ENCODE assay signal across 1 cellular context in the genomic region with DNA sequence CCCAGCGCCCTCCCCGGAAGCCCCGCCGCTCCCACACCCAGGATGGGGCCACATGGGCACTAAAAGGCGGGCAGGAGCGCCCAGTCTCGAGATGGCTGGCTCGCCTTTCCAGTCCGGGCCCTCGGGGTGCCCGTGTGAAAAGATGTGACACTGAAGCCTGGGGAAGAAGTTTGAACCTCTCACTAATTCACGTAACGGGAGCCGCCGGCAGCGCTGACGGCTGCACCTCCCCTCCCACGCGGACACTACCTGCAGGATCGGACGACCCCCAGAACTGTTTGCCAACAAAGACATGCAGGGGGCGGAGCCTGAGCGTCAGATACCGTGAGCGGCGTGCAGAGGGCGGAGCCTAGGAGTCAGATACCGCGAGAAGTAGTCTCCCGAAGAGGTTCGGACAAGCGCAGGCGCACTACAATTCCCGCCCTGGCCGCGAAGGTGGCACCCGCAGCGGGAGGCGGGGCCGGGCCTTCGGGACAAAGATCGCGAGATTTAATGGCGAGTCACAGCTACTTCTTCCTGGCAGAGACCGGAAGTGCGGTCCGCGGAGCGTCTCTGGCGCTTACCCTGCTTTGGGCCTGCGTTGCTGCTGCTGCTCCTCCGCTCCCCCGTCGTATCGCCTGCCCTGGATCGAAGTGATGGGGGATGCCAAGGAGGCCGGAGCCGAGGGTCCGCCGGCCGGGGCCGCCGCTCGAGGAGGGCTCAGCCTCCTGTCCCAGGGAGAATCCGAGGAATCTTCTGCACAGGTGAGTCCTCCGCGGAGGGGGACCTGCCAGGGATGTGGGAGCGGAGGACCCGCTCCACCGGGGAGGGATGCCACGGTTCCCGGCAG.
TF ChIP-seq lines count a peak whose summit lies in the region.

A gene with protein sequence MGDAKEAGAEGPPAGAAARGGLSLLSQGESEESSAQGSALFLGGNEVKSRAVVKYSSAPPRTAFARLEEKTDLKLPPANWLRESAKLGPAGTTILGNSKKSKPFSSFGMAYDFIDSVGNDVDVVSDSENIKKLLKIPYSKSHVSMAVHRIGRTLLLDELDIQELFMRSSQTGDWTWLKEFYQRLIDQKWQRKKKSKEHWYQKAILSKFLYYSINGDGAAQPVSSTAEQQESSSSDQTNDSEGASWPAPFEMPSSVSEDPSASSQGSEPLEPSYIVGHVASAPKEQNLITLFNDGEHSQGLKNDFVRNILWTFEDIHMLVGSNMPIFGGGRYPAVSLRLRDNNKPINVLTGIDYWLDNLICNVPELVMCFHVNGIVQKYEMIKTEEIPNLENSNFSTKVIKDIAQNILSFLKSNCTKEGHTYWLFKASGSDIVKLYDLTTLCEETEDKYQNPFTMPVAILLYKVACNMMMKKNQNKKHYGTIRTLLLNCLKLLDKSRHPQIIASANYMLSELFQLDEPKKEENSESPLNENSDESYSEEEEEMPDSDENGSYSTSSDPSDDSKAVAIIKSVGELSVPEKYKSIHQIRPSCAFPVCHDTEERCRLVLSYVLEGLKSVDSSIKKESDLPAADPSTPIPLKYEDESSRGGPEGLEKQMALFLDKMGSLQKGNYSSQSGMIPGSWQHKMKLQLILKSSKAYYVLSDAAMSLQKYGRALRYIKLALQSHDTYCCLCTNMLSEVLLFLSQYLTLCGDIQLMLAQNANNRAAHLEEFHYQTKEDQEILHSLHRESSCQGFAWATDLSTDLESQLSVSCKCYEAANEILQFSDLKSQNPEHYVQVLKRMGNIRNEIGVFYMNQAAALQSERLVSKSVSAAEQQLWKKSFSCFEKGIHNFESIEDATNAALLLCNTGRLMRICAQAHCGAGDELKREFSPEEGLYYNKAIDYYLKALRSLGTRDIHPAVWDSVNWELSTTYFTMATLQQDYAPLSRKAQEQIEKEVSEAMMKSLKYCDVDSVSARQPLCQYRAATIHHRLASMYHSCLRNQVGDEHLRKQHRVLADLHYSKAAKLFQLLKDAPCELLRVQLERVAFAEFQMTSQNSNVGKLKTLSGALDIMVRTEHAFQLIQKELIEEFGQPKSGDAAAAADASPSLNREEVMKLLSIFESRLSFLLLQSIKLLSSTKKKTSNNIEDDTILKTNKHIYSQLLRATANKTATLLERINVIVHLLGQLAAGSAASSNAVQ (plus strand): TSS at position 537 of the 829 bp plus-strand sequence. CDS start 99 bp downstream, at position 636.

TF ChIP-seq in HepG2, 621 proteins besides CTCF, POLR2A, EP300 and RAD21 (continued from another document and continues in another):
- TF ChIP-seq, protein P1, sequence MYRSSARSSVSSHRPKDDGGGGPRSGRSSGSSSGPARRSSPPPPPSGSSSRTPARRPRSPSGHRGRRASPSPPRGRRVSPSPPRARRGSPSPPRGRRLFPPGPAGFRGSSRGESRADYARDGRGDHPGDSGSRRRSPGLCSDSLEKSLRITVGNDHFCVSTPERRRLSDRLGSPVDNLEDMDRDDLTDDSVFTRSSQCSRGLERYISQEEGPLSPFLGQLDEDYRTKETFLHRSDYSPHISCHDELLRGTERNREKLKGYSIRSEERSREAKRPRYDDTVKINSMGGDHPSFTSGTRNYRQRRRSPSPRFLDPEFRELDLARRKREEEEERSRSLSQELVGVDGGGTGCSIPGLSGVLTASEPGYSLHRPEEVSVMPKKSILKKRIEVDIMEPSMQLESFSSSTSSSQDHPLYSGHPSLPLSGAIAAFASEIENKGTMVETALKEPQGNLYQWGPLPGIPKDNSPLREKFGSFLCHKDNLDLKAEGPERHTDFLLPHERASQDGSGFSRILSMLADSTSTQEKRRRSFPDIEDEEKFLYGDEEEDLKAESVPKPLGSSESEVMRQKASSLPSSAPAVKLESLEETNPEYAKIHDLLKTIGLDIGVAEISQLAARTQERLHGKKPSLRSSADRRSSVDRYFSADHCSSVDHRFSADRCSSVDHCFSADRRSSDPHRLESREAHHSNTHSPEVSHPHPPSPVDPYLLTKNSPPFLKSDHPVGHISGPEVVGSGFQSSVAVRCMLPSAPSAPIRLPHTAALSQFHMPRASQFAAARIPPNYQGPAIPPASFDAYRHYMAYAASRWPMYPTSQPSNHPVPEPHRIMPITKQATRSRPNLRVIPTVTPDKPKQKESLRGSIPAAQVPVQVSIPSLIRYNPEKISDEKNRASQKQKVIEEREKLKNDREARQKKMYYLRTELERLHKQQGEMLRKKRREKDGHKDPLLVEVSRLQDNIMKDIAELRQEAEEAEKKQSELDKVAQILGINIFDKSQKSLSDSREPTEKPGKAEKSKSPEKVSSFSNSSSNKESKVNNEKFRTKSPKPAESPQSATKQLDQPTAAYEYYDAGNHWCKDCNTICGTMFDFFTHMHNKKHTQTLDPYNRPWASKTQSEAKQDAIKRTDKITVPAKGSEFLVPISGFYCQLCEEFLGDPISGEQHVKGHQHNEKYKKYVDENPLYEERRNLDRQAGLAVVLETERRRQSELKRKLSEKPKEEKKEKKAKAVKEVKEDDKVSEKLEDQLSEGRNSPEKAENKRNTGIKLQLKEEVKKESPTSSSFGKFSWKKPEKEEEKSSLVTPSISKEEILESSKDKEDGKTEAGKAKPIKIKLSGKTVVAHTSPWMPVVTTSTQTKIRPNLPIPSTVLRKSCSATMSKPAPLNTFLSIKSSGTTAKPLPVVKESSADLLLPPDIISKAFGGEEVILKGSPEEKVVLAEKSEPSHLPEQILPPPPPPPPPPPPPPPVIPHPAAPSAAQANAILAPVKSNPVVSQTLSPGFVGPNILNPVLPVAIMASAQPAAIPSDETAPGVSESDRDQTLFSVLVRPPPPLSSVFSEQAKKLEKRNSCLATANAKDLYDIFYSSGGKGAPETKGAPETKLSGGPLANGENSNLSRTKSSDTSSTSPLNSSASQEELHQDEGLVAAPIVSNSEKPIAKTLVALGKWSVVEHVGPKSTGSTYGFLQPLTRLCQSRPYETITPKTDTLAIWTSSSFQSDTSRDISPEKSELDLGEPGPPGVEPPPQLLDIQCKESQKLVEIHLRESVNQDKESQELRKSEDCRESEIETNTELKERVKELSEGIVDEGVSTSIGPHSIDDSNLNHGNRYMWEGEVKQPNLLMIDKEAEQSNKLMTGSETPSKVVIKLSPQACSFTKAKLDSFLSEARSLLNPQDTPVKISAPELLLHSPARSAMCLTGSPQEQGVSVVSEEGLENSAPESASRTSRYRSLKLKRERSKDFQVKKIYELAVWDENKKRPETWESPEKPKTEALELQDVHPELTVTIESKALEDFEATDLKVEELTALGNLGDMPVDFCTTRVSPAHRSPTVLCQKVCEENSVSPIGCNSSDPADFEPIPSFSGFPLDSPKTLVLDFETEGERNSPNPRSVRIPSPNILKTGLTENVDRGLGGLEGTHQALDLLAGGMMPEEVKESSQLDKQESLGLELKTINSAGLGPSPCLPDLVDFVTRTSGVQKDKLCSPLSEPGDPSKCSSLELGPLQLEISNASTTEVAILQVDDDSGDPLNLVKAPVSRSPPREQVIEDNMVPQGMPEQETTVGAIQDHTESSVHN (CRISPR knock-in tag; IDR thresholded peaks at IDR 0.05): no peak; the same call in 1 of the 2 replicates
- TF ChIP-seq RBM39 (IDR thresholded peaks at IDR 0.05; ENCODE audit: low read depth, low read length, poor library complexity, severe bottlenecking) (no peak), KLF6 (CRISPR knock-in tag; IDR thresholded peaks at IDR 0.05) (0 out of 2 replicates have a peak, but pooled peaks have one; percentile 13), ZNF253 (CRISPR knock-in tag; IDR thresholded peaks at IDR 0.05; ENCODE audit: borderline replicate concordance) (peak; percentile 81), ZNF225 (CRISPR knock-in tag; IDR thresholded peaks at IDR 0.05) (peak; percentile 18), HOXA9 (CRISPR knock-in tag; IDR thresholded peaks at IDR 0.05; ENCODE audit: borderline replicate concordance) (peak; percentile 88), RFXANK (CRISPR knock-in tag; IDR thresholded peaks at IDR 0.05) (no peak), ZNF17 (CRISPR knock-in tag; IDR thresholded peaks at IDR 0.05) (0 out of 2 replicates have a peak, but pooled peaks have one; percentile 74), EEA1 (CRISPR knock-in tag; IDR thresholded peaks at IDR 0.05; ENCODE audit: borderline replicate concordance) (no peak), ZNF343 (CRISPR knock-in tag; IDR thresholded peaks at IDR 0.05) (peak; percentile 70; the same call in 1 of the 2 replicates), ZMAT3 (CRISPR knock-in tag; conservative IDR thresholded peaks at IDR 0.05) (peak; percentile 90), HHEX (CRISPR knock-in tag; IDR thresholded peaks at IDR 0.05) (no peak), KMT2A (CRISPR knock-in tag; IDR thresholded peaks at IDR 0.05) (peak; percentile 92), ZNF615 (CRISPR knock-in tag; IDR thresholded peaks at IDR 0.05; ENCODE audit: borderline replicate concordance) (peak; percentile 95; the same call in 1 of the 2 replicates), JUN (CRISPR knock-in tag; IDR thresholded peaks at IDR 0.05) (no peak), PRPF4 (IDR thresholded peaks at IDR 0.05; ENCODE audit: low read depth, low read length, poor library complexity, severe bottlenecking) (no peak), DNMT1 (CRISPR knock-in tag; IDR thresholded peaks at IDR 0.05) (0 out of 2 replicates have a peak, but pooled peaks have one; percentile 38), HDAC6 (IDR thresholded peaks at IDR 0.05; ENCODE audit: low read depth, low read length) (no peak), KLF13 (CRISPR knock-in tag; IDR thresholded peaks at IDR 0.05) (no peak; the same call in 1 of the 2 replicates), BHLHE40 (IDR thresholded peaks at IDR 0.05; ENCODE audit: low read length) (no peak), ONECUT2 (CRISPR knock-in tag; IDR thresholded peaks at IDR 0.05) (no peak), ZNF430 (CRISPR knock-in tag; IDR thresholded peaks at IDR 0.05) (peak; percentile 46)
- TF ChIP-seq, protein P2, sequence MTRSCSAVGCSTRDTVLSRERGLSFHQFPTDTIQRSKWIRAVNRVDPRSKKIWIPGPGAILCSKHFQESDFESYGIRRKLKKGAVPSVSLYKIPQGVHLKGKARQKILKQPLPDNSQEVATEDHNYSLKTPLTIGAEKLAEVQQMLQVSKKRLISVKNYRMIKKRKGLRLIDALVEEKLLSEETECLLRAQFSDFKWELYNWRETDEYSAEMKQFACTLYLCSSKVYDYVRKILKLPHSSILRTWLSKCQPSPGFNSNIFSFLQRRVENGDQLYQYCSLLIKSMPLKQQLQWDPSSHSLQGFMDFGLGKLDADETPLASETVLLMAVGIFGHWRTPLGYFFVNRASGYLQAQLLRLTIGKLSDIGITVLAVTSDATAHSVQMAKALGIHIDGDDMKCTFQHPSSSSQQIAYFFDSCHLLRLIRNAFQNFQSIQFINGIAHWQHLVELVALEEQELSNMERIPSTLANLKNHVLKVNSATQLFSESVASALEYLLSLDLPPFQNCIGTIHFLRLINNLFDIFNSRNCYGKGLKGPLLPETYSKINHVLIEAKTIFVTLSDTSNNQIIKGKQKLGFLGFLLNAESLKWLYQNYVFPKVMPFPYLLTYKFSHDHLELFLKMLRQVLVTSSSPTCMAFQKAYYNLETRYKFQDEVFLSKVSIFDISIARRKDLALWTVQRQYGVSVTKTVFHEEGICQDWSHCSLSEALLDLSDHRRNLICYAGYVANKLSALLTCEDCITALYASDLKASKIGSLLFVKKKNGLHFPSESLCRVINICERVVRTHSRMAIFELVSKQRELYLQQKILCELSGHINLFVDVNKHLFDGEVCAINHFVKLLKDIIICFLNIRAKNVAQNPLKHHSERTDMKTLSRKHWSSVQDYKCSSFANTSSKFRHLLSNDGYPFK (CRISPR knock-in tag; IDR thresholded peaks at IDR 0.05; ENCODE audit: borderline replicate concordance): peak; percentile 98; the same call in 1 of the 2 replicates
- TF ChIP-seq, protein P3, sequence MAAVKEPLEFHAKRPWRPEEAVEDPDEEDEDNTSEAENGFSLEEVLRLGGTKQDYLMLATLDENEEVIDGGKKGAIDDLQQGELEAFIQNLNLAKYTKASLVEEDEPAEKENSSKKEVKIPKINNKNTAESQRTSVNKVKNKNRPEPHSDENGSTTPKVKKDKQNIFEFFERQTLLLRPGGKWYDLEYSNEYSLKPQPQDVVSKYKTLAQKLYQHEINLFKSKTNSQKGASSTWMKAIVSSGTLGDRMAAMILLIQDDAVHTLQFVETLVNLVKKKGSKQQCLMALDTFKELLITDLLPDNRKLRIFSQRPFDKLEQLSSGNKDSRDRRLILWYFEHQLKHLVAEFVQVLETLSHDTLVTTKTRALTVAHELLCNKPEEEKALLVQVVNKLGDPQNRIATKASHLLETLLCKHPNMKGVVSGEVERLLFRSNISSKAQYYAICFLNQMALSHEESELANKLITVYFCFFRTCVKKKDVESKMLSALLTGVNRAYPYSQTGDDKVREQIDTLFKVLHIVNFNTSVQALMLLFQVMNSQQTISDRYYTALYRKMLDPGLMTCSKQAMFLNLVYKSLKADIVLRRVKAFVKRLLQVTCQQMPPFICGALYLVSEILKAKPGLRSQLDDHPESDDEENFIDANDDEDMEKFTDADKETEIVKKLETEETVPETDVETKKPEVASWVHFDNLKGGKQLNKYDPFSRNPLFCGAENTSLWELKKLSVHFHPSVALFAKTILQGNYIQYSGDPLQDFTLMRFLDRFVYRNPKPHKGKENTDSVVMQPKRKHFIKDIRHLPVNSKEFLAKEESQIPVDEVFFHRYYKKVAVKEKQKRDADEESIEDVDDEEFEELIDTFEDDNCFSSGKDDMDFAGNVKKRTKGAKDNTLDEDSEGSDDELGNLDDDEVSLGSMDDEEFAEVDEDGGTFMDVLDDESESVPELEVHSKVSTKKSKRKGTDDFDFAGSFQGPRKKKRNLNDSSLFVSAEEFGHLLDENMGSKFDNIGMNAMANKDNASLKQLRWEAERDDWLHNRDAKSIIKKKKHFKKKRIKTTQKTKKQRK (IDR thresholded peaks at IDR 0.05; ENCODE audit: low read length): no peak
- TF ChIP-seq, protein P4, sequence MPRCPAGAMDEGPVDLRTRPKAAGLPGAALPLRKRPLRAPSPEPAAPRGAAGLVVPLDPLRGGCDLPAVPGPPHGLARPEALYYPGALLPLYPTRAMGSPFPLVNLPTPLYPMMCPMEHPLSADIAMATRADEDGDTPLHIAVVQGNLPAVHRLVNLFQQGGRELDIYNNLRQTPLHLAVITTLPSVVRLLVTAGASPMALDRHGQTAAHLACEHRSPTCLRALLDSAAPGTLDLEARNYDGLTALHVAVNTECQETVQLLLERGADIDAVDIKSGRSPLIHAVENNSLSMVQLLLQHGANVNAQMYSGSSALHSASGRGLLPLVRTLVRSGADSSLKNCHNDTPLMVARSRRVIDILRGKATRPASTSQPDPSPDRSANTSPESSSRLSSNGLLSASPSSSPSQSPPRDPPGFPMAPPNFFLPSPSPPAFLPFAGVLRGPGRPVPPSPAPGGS (CRISPR knock-in tag; IDR thresholded peaks at IDR 0.05): 0 out of 2 replicates have a peak, but pooled peaks have one; percentile 50
- TF ChIP-seq, protein P5, sequence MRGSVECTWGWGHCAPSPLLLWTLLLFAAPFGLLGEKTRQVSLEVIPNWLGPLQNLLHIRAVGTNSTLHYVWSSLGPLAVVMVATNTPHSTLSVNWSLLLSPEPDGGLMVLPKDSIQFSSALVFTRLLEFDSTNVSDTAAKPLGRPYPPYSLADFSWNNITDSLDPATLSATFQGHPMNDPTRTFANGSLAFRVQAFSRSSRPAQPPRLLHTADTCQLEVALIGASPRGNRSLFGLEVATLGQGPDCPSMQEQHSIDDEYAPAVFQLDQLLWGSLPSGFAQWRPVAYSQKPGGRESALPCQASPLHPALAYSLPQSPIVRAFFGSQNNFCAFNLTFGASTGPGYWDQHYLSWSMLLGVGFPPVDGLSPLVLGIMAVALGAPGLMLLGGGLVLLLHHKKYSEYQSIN (CRISPR knock-in tag; IDR thresholded peaks at IDR 0.05; ENCODE audit: borderline replicate concordance): no peak
- TF ChIP-seq, protein P6, sequence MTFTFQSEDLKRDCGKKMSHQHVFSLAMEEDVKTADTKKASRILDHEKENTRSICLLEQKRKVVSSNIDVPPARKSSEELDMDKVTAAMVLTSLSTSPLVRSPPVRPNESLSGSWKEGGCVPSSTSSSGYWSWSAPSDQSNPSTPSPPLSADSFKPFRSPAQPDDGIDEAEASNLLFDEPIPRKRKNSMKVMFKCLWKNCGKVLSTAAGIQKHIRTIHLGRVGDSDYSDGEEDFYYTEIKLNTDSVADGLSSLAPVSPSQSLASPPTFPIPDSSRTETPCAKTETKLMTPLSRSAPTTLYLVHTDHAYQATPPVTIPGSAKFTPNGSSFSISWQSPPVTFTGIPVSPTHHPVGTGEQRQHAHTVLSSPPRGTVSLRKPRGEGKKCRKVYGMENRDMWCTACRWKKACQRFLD (CRISPR knock-in tag; IDR thresholded peaks at IDR 0.05; ENCODE audit: borderline replicate concordance): peak; percentile 56; the same call in 1 of the 2 replicates
